1 cellular context compared by ENCODE assay signal in genomic region chr10:5691786-5692185, GRCh38.
TF ChIP-seq lines count a peak whose summit lies in the region.

No MANE protein-coding gene starts in this region.

TF ChIP-seq in HepG2, 621 proteins besides CTCF, POLR2A, EP300 and RAD21:
- TF ChIP-seq ZNF724P (CRISPR knock-in tag; IDR thresholded peaks at IDR 0.05; ENCODE audit: borderline replicate concordance) (no peak), SAP130 (CRISPR knock-in tag; IDR thresholded peaks at IDR 0.05; ENCODE audit: low read depth) (no peak), NONO (IDR thresholded peaks at IDR 0.05) (no peak), NONO (CRISPR knock-in tag; conservative IDR thresholded peaks at IDR 0.05) (no peak), EED (CRISPR knock-in tag; IDR thresholded peaks at IDR 0.05) (no peak), GMEB2 (CRISPR knock-in tag; IDR thresholded peaks at IDR 0.05; ENCODE audit: low read depth) (no peak), RFXANK (CRISPR knock-in tag; IDR thresholded peaks at IDR 0.05) (no peak), TEAD2 (CRISPR knock-in tag; IDR thresholded peaks at IDR 0.05) (no peak), CENPX (CRISPR knock-in tag; IDR thresholded peaks at IDR 0.05) (no peak), ZBTB21 (CRISPR knock-in tag; IDR thresholded peaks at IDR 0.05) (no peak), ZNF337 (CRISPR knock-in tag; IDR thresholded peaks at IDR 0.05; ENCODE audit: borderline replicate concordance, low read depth) (no peak), ZNF879 (CRISPR knock-in tag; IDR thresholded peaks at IDR 0.05) (no peak), PHF20 (CRISPR knock-in tag; IDR thresholded peaks at IDR 0.05) (no peak), ZSCAN9 (CRISPR knock-in tag; IDR thresholded peaks at IDR 0.05; ENCODE audit: borderline replicate concordance) (no peak), ZNF234 (CRISPR knock-in tag; conservative IDR thresholded peaks at IDR 0.05) (no peak)
